In the genomic region with DNA sequence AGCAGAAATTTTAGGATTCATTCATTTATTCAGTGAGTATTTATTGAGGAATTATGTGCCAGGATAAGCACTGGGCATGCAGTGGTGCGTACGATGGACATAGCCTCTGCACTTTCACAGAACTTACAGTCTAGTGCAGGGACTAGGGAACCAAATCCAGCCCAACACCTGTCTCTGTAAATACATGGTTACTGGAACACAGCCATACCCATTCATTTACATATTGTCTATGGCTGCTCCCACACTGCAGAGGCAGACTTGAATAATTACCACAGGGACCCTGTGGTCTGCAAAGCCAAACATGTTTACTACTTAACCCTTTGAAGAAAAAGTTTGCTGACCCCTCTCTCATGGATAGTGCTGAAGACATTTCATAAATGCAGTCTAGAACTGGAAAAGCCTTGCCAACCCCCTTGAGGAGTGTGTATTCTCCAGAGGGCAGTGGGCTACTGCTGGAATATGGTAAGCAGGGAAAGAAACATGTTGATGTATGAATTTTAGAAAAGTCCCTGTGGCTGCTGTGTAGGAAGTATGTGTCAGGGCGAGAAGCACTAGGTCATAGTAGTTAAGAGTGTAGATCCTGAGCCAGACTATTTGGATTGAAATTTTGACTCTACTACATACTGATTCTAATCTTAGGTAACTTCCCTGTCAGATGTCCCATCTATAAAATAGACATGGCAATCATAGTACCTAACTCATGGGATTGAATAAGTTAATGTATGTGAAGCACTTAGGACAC, we compare ENCODE assay signal across 10 cellular contexts.
DNase-seq lines count a peak whose midpoint lies in the region; ATAC-seq, FAIRE-seq and TF ChIP-seq lines count a peak whose summit lies in the region.
"Had no signal": no experiment of that assay in that cellular context is flagged by ENCODE, and none has a peak within 500 bp of the region (broad histone marks: within the 10 kb centered on the region; RNA-seq: fewer than 3 reads in every experiment).

No MANE protein-coding gene starts in this region.

- H3K4me2 ChIP-seq in mesenchymal stem cell (ENCODE audit: low read length, poor library complexity, severe bottlenecking), result no peak overlapping the region

- H3K27me3 ChIP-seq in mesenchymal stem cell (ENCODE audit: control insufficient read depth in 1 of 2, insufficient read depth in 1 of 2, low read length in 2 of 2) (no peaks in the 10 kb centered on the region), ovary (no peaks in the 10 kb centered on the region)

- no peak for DNase-seq in GM19239 (ENCODE audit: insufficient read length, low spot score)
- no peak for DNase-seq in HTR-8/SVneo (ENCODE audit: insufficient read length, low spot score)
- DNase-seq in mesenchymal stem cell, result no peak
- DNase-seq in NCI-H2227 treated with DMSO at 0.1 percent for 48 hours (lab: John Stamatoyannopoulos, UW), result no peak
- DNase-seq in globus pallidus (ENCODE audit: low spot score), result no peak
- DNase-seq in ovary, result no peak
- DNase-seq: activated effector memory CD4-positive, alpha-beta T cell treated with anti-CD3 and anti-CD28 coated beads, Interleukin-2, amount 50 U/mL, for 16 hours; erythroblast; Kasumi-1 had no signal

- H2AK5ac ChIP-seq in mesenchymal stem cell (ENCODE audit: low read length, severe bottlenecking), result peak overlapping the region; percentile 33

- H3K9me3 ChIP-seq in mesenchymal stem cell (ENCODE audit: control insufficient read depth, low read length) (no peaks in the 10 kb centered on the region), ovary (no peaks in the 10 kb centered on the region)

- peak; percentile 64 for FAIRE-seq in GM19239 (lab: Jason Lieb, UNC)
- peak; percentile 31 for FAIRE-seq in HTR-8/SVneo (lab: Jason Lieb, UNC)

- H3K4me3 ChIP-seq in mesenchymal stem cell (ENCODE audit: insufficient read depth in 1 of 2, low read depth in 1 of 2, low read length in 2 of 2) (no peak overlapping the region), ovary (no peak overlapping the region)

- H2BK120ac ChIP-seq in mesenchymal stem cell (ENCODE audit: low read depth, low read length), result no peak overlapping the region

- TF ChIP-seq CTCF in ovary (IDR thresholded peaks at IDR 0.05), result no peak

- no peak overlapping the region for H3K23ac ChIP-seq in mesenchymal stem cell (ENCODE audit: low read length in 2 of 2)

- no peak for TF ChIP-seq EP300 in ovary (IDR thresholded peaks at IDR 0.05)

- peaks cover 5% of the 10 kb centered on the region for H3K4me1 ChIP-seq in mesenchymal stem cell (ENCODE audit: control insufficient read depth, insufficient read depth, low read depth, low read length)
- H3K4me1 ChIP-seq in ovary (ENCODE audit: insufficient read depth), result peaks cover 2% of the 10 kb centered on the region

- H2BK5ac ChIP-seq in mesenchymal stem cell (ENCODE audit: low read depth, low read length, poor library complexity, severe bottlenecking), result no peak overlapping the region

- H3K18ac ChIP-seq in mesenchymal stem cell (ENCODE audit: low read depth in 1 of 2, low read length in 2 of 2), result no peak overlapping the region

- H2AFZ ChIP-seq in mesenchymal stem cell (ENCODE audit: low read depth, low read length), result no peak overlapping the region

- H4K91ac ChIP-seq in mesenchymal stem cell (ENCODE audit: low read length), result no peak overlapping the region

- H3K9ac ChIP-seq in mesenchymal stem cell (ENCODE audit: low read length), result no peak overlapping the region

- no peak for TF ChIP-seq POLR2A in ovary (IDR thresholded peaks at IDR 0.05)

- H2BK12ac ChIP-seq in mesenchymal stem cell (ENCODE audit: low read length in 2 of 2), result no peak overlapping the region

- no peak overlapping the region for H3K14ac ChIP-seq in mesenchymal stem cell (ENCODE audit: low read length in 2 of 2)

- ATAC-seq in HG02623 (IDR thresholded peaks at IDR 0.05; ENCODE audit: unreplicated experiment), result peak; percentile 79

- H3K27ac ChIP-seq in mesenchymal stem cell (ENCODE audit: low read length, poor library complexity, severe bottlenecking) (peak overlapping the region; percentile 66), ovary (no peak overlapping the region)

- intact Hi-C loops in ovary (cut with DNase I), result no loop called here

- H3K36me3 ChIP-seq in mesenchymal stem cell (ENCODE audit: control insufficient read depth in 1 of 2, insufficient read depth in 2 of 2, low read depth in 1 of 2, low read length in 2 of 2) (peaks cover 4 to 5% of the 10 kb centered on the region in 2 experiments), ovary (no peaks in the 10 kb centered on the region)

- WGBS in mesenchymal stem cell, result 90% methylated on average over 2 of the region's 3 CpGs
- 98 to 99% (median 98%) methylated on average over 3 of the region's 3 CpGs for WGBS in ovary, 3 donors

- H2BK15ac ChIP-seq in mesenchymal stem cell (ENCODE audit: low read depth, poor library complexity, severe bottlenecking), result no peak overlapping the region

- H3K79me1 ChIP-seq in mesenchymal stem cell (replicated peaks; ENCODE audit: low read length, poor library complexity, severe bottlenecking), result peaks cover 8% of the 10 kb centered on the region

- no peak overlapping the region for H4K8ac ChIP-seq in mesenchymal stem cell (ENCODE audit: low read length)

- H3K4ac ChIP-seq in mesenchymal stem cell (ENCODE audit: low read depth in 1 of 2, low read length in 2 of 2), result no peak overlapping the region
